ENCODE assay signal across 1 cellular context in the genomic region with DNA sequence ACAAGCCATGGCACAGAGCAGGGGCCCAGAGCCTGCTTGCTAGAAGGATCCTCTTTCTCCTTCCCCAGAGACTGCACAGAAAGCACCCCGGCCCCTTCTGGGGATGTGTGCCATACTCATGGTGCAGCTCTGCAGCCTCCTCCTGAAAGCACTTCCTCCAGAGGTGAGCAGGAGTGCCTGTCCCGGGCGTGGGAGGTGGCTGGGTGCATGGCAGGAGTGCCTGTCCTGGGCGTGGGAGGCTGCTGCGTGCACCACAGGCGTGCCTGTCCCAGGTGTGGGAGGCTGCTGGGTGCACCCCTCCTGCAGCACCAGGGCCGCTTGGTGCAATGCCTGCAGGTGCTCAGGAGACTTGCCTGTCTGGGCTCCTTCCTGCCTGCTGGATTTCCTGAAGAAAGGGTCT.
TF ChIP-seq lines count a peak whose summit lies in the region.

No MANE protein-coding gene starts in this region.

TF ChIP-seq in WTC11, 78 proteins besides CTCF, POLR2A, EP300 and RAD21 (continued from another document):
- TF ChIP-seq, protein P1, sequence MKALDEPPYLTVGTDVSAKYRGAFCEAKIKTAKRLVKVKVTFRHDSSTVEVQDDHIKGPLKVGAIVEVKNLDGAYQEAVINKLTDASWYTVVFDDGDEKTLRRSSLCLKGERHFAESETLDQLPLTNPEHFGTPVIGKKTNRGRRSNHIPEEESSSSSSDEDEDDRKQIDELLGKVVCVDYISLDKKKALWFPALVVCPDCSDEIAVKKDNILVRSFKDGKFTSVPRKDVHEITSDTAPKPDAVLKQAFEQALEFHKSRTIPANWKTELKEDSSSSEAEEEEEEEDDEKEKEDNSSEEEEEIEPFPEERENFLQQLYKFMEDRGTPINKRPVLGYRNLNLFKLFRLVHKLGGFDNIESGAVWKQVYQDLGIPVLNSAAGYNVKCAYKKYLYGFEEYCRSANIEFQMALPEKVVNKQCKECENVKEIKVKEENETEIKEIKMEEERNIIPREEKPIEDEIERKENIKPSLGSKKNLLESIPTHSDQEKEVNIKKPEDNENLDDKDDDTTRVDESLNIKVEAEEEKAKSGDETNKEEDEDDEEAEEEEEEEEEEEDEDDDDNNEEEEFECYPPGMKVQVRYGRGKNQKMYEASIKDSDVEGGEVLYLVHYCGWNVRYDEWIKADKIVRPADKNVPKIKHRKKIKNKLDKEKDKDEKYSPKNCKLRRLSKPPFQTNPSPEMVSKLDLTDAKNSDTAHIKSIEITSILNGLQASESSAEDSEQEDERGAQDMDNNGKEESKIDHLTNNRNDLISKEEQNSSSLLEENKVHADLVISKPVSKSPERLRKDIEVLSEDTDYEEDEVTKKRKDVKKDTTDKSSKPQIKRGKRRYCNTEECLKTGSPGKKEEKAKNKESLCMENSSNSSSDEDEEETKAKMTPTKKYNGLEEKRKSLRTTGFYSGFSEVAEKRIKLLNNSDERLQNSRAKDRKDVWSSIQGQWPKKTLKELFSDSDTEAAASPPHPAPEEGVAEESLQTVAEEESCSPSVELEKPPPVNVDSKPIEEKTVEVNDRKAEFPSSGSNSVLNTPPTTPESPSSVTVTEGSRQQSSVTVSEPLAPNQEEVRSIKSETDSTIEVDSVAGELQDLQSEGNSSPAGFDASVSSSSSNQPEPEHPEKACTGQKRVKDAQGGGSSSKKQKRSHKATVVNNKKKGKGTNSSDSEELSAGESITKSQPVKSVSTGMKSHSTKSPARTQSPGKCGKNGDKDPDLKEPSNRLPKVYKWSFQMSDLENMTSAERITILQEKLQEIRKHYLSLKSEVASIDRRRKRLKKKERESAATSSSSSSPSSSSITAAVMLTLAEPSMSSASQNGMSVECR (CRISPR knock-in tag; IDR thresholded peaks at IDR 0.05; ENCODE audit: borderline replicate concordance) = no peak
- TF ChIP-seq, protein P2, sequence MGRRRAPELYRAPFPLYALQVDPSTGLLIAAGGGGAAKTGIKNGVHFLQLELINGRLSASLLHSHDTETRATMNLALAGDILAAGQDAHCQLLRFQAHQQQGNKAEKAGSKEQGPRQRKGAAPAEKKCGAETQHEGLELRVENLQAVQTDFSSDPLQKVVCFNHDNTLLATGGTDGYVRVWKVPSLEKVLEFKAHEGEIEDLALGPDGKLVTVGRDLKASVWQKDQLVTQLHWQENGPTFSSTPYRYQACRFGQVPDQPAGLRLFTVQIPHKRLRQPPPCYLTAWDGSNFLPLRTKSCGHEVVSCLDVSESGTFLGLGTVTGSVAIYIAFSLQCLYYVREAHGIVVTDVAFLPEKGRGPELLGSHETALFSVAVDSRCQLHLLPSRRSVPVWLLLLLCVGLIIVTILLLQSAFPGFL (CRISPR knock-in tag; IDR thresholded peaks at IDR 0.05; ENCODE audit: borderline replicate concordance) = no peak
- TF ChIP-seq PRRX2 (CRISPR knock-in tag; IDR thresholded peaks at IDR 0.05) = no peak
